ENCODE assay signal across 17 cellular contexts in genomic region chr2:107986278-107987217, GRCh38. TPM values are rescaled to one million over a fixed set of nuclear protein-coding genes. Genes with fewer than 3 reads are reported as not detected.
DNase-seq lines count a peak whose midpoint lies in the region; ATAC-seq and TF ChIP-seq lines count a peak whose summit lies in the region.
"Had no signal": no experiment of that assay in that cellular context is flagged by ENCODE, and none has a peak within 500 bp of the region (broad histone marks: within the 10 kb centered on the region; RNA-seq: fewer than 3 reads in every experiment).

SLC5A7 (plus strand) TSS chr2:107986524; CDS start chr2:107988156, 1,632 bp downstream.

- WGBS in right cardiac atrium = 3% methylated on average over 75 of the region's 75 CpGs
- 6 to 7% methylated on average over 74 to 75 of the region's 75 CpGs for WGBS in aorta, 2 donors

- no peaks in the 10 kb centered on the region for H3K27me3 ChIP-seq in right cardiac atrium (ENCODE audit: control insufficient read depth, insufficient read depth)
- H3K27me3 ChIP-seq in foreskin keratinocyte = peaks cover 34% of the 10 kb centered on the region
- peaks cover 37% of the 10 kb centered on the region for H3K27me3 ChIP-seq in neural cell (ENCODE audit: insufficient read depth, low read depth, low read length)
- peaks cover 0 to 3% of the 10 kb centered on the region in 2 donors for H3K27me3 ChIP-seq in aorta (ENCODE audit: control insufficient read depth in 1 of 2, insufficient read depth in 2 of 2, low read length in 1 of 2)
- H3K27me3 ChIP-seq: vagina had no signal

- no peaks in the 10 kb centered on the region for H4K20me1 ChIP-seq in neural cell (ENCODE audit: insufficient read depth)

- no peak for TF ChIP-seq EP300 in neural cell (conservative IDR thresholded peaks at IDR 0.05; ENCODE audit: poor library complexity, severe bottlenecking)

- H3K36me3 ChIP-seq in neural cell (ENCODE audit: insufficient read depth, low read length) (no peaks in the 10 kb centered on the region), aorta (ENCODE audit: control insufficient read depth in 1 of 2, insufficient read depth in 2 of 2, low read length in 1 of 2) (peaks cover 0 to 1% of the 10 kb centered on the region in 2 donors)
- H3K36me3 ChIP-seq: adrenal gland, neutrophil, vagina had no signal

- no peaks in the 10 kb centered on the region for H3F3A ChIP-seq in neural cell (ENCODE audit: insufficient read depth, low read length, poor library complexity, severe bottlenecking)

- intact Hi-C loops in right cardiac atrium (cut with DNase I) (no loop called here), Right ventricle myocardium inferior (cut with DNase I) (no loop called here), aorta (cut with DNase I) (no loop called here)

- ATAC-seq in right cardiac atrium (no peak), Right ventricle myocardium inferior (no peak), foreskin keratinocyte (peak; percentile 18), aorta (ENCODE audit: low FRiP score) (peak; percentile 24), HG03378 (IDR thresholded peaks at IDR 0.05; ENCODE audit: unreplicated experiment) (no peak)
- ATAC-seq: activated T-cell treated with anti-CD3 and anti-CD28 coated beads, Interleukin-2, amount 50 U/mL, for 4 hours; left lobe of liver had no signal

- H3K9ac ChIP-seq in neural cell (ENCODE audit: low read length) = peak within 1 kb of the TSS; percentile 17

- H3K9me3 ChIP-seq in right cardiac atrium (ENCODE audit: control insufficient read depth, low read length) (no peaks in the 10 kb centered on the region), neural cell (ENCODE audit: low read length) (no peaks in the 10 kb centered on the region), aorta (ENCODE audit: control insufficient read depth, low read length) (peaks cover 4% of the 10 kb centered on the region)
- H3K9me3 ChIP-seq: adrenal gland, neutrophil, vagina had no signal

- DNase-seq in right cardiac atrium = no peak
- no peak for DNase-seq in Right ventricle myocardium inferior (ENCODE audit: missing footprints)
- no peak for DNase-seq in foreskin keratinocyte
- peak in 1 of 2 donors; percentile 64 for DNase-seq in aorta
- no peak for DNase-seq in HEK293T (ENCODE audit: extremely low spot score)
- DNase-seq in activated naive CD4-positive, alpha-beta T cell treated with anti-CD3 and anti-CD28 coated beads, Interleukin-2, amount 50 U/mL, for 16 hours = no peak
- DNase-seq: activated T-cell treated with anti-CD3 and anti-CD28 coated beads, Interleukin-2, amount 50 U/mL, for 4 hours; adrenal gland; NCI-H2081; OCI-M1; SW 1271 had no signal

- H3K4me2 ChIP-seq in neural cell (ENCODE audit: low read length) = no peak within 1 kb of the TSS

- no peaks in the 10 kb centered on the region for H3K9me2 ChIP-seq in neural cell (ENCODE audit: insufficient read depth, low read length)

- TF ChIP-seq CTCF in foreskin keratinocyte (conservative IDR thresholded peaks at IDR 0.05) (no peak), neural cell (IDR thresholded peaks at IDR 0.05; ENCODE audit: poor library complexity, severe bottlenecking) (no peak)

- CTCF ChIA-PET in HEK293T (lab: Yijun Ruan, JAX) = no interaction called here

- H2AFZ ChIP-seq in neural cell (ENCODE audit: low read depth, low read length) = peak within 1 kb of the TSS; percentile 35

- POLR2A ChIA-PET in HEK293T (lab: Yijun Ruan, JAX) = no interaction called here

- H3K4me1 ChIP-seq in right cardiac atrium (ENCODE audit: control insufficient read depth, insufficient read depth, low read length) = no peaks in the 10 kb centered on the region
- no peaks in the 10 kb centered on the region for H3K4me1 ChIP-seq in foreskin keratinocyte
- no peaks in the 10 kb centered on the region for H3K4me1 ChIP-seq in aorta (ENCODE audit: control insufficient read depth in 1 of 2, insufficient read depth in 2 of 2, low read length in 2 of 2)
- H3K4me1 ChIP-seq: adrenal gland had no signal

- H3K4me3 ChIP-seq in right cardiac atrium (ENCODE audit: low read length) (peak within 1 kb of the TSS; percentile 0), neural cell (ENCODE audit: low read length) (peak within 1 kb of the TSS; percentile 72), aorta (ENCODE audit: low read length in 2 of 2) (no peak within 1 kb of the TSS)
- H3K4me3 ChIP-seq: adrenal gland had no signal

- no peak within 1 kb of the TSS for H3K27ac ChIP-seq in right cardiac atrium (ENCODE audit: low read length)
- no peak within 1 kb of the TSS for H3K27ac ChIP-seq in foreskin keratinocyte
- no peak within 1 kb of the TSS for H3K27ac ChIP-seq in neural cell (ENCODE audit: low read length)
- H3K27ac ChIP-seq in aorta (ENCODE audit: low read depth in 1 of 2, low read length in 2 of 2) = no peak within 1 kb of the TSS
- H3K27ac ChIP-seq: adrenal gland, neutrophil, vagina had no signal

- TF ChIP-seq RAD21 in neural cell (conservative IDR thresholded peaks at IDR 0.05) = no peak

- H3K79me2 ChIP-seq in neural cell (replicated peaks; ENCODE audit: insufficient read depth, low read length) = no peaks in the 10 kb centered on the region

TF ChIP-seq in neural cell, 6 proteins besides CTCF, POLR2A, EP300 and RAD21:
- TF ChIP-seq SMC3 (conservative IDR thresholded peaks at IDR 0.05; ENCODE audit: poor library complexity) (no peak), EZH2 (IDR thresholded peaks at IDR 0.05; ENCODE audit: borderline replicate concordance, insufficient read depth, low read length, poor library complexity, severe bottlenecking) (peak; percentile 44)
TF ChIP-seq in neural cell: peak in this region for 1.

TF ChIP-seq in HEK293T, 16 proteins besides CTCF, POLR2A, EP300 and RAD21:
- no peak for TF ChIP-seq PKNOX1 (IDR thresholded peaks at IDR 0.05)
- no peak for TF ChIP-seq FOXA1 (IDR thresholded peaks at IDR 0.05)
- no peak for TF ChIP-seq HDGF (IDR thresholded peaks at IDR 0.05; ENCODE audit: borderline replicate concordance)
- no peak for TF ChIP-seq SP1 (IDR thresholded peaks at IDR 0.05)
- TF ChIP-seq ARNT (IDR thresholded peaks at IDR 0.05) = no peak
- TF ChIP-seq ELF4 (IDR thresholded peaks at IDR 0.05) = no peak

RNA-seq across cellular contexts. Expression of gene SLC5A7, which starts in this region (rescaled TPM):
- total RNA-seq in right cardiac atrium (under 1 TPM in 3 of 4 donors, not detected in 1; 0.14 to 0.42 (median 0.17) TPM), Right ventricle myocardium inferior (0.11 TPM), foreskin keratinocyte (not detected in 2 replicates), aorta (under 1 TPM in 1 of 2 donors, not detected in 1; 0.19 TPM)
- polyA plus RNA-seq in right cardiac atrium (0.09 TPM), foreskin keratinocyte (not detected in 2 replicates), neural cell (not detected in 2 replicates), aorta (not detected)
- polyA minus RNA-seq in neural cell = not detected in 2 replicates
- total RNA-seq: activated T-cell treated with anti-CD3 and anti-CD28 coated beads, Interleukin-2, amount 50 U/mL, for 4 hours; left lobe of liver; M059J had no signal

Comparison
In these comparisons a context has a peak if more than half of its experiments do, and no peak if none do; other contexts are left out.
1. Peak in ATAC-seq in foreskin keratinocyte; RNA of the gene not detected or under 1 TPM.
2. Peak in ATAC-seq in aorta; RNA of the gene not detected or under 1 TPM.
3. H3K4me3 ChIP-seq: peak in right cardiac atrium (single experiment) and neural cell (single experiment); none in aorta (0 of 2).